Comparison of ENCODE assay signal across 2 cellular contexts in the genomic region with DNA sequence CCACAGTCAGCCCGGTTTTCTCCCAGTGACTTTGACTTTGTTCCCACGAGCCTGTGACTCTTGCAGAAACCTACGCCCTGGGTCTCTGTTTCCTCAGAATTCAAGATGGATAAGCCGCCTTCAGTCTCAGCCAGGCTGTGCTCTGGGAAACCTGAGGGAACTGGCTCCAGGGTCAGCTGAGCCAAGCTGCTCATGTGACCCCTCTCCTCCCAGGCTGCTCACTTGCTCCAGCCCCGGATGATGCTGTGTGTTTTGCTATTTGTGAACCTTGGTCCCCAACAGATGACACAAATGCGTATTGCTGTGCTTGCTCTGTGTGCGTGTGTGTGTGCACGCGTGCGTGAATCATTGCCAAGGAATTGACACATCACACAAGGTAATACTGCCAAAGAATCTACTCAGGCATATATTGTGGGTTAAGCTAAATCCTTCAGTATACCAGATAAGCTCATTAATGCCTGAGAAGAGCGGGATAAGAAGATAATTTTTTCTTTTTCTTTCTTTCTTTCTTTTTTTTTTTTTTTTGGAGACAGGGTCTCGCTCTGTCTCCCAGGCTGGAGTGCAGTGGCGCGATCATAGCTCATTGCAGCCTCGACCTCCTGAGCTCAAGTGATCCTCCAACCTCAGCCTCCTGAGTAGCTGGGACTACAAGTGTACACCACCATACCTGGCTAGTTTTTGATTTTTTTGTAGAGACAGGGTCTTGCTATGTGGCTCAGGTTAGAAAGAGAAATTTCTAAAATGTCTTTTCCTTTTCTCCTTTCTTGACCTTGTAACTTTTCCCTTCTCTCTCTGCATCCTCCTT.
TF ChIP-seq lines count a peak whose summit lies in the region.

No MANE protein-coding gene starts in this region.

TF ChIP-seq in GM23338, 12 proteins besides CTCF, POLR2A, EP300 and RAD21 (continues in another document):
- no peak for TF ChIP-seq ZNF462 (CRISPR knock-in tag; IDR thresholded peaks at IDR 0.05)
- no peak for TF ChIP-seq ZNF331 (CRISPR knock-in tag; IDR thresholded peaks at IDR 0.05; ENCODE audit: low read depth)
- TF ChIP-seq EZH2 (IDR thresholded peaks at IDR 0.05; ENCODE audit: low read depth, unreplicated experiment) = no peak
- TF ChIP-seq POLR2AphosphoS5 (IDR thresholded peaks at IDR 0.05; ENCODE audit: low read depth) = no peak
- TF ChIP-seq STAT1 (IDR thresholded peaks at IDR 0.05; ENCODE audit: unreplicated experiment) = no peak
- no peak for TF ChIP-seq EZH2phosphoT487 (IDR thresholded peaks at IDR 0.05; ENCODE audit: unreplicated experiment)
- no peak for TF ChIP-seq JUNB (IDR thresholded peaks at IDR 0.05; ENCODE audit: unreplicated experiment)
- no peak for TF ChIP-seq NANOG (IDR thresholded peaks at IDR 0.05; ENCODE audit: borderline replicate concordance)
- TF ChIP-seq ETS1 (IDR thresholded peaks at IDR 0.05) = no peak

TF ChIP-seq in SK-N-SH treated with all-trans-retinoic acid at 6 μM for 48 hours, 23 proteins besides CTCF, POLR2A, EP300 and RAD21 (continued from another document):
- TF ChIP-seq, protein P1, sequence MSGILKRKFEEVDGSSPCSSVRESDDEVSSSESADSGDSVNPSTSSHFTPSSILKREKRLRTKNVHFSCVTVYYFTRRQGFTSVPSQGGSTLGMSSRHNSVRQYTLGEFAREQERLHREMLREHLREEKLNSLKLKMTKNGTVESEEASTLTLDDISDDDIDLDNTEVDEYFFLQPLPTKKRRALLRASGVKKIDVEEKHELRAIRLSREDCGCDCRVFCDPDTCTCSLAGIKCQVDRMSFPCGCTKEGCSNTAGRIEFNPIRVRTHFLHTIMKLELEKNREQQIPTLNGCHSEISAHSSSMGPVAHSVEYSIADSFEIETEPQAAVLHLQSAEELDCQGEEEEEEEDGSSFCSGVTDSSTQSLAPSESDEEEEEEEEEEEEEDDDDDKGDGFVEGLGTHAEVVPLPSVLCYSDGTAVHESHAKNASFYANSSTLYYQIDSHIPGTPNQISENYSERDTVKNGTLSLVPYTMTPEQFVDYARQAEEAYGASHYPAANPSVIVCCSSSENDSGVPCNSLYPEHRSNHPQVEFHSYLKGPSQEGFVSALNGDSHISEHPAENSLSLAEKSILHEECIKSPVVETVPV (CRISPR knock-in tag; IDR thresholded peaks at IDR 0.05) = no peak
TF ChIP-seq in SK-N-SH treated with all-trans-retinoic acid at 6 μM for 48 hours: peak in this region for 0.
